In the genomic region with DNA sequence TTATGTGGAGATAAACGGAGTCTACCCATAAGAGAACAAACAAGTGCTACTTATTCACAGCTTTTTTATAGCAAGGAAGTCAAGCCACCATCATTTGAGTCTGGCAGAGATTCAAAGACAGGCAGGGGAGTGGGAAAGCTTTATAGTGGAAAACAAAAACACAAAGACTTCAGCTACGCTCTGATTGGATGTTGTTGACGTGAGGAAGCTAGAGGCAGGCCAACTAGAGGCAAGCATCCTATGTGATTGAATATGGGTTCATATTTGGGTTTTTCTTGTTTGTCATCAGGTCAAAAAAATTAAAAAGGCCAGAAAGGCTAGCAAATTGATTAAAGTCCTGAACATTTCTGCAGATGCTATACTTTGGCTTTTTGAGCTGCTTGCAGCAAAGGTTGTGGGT, we compare ENCODE assay signal across 10 cellular contexts. TPM values are rescaled to one million over a fixed set of nuclear protein-coding genes. Genes with fewer than 3 reads are reported as not detected.
DNase-seq lines count a peak whose midpoint lies in the region; ATAC-seq and TF ChIP-seq lines count a peak whose summit lies in the region.
"Had no signal": no experiment of that assay in that cellular context is flagged by ENCODE, and none has a peak within 500 bp of the region (broad histone marks: within the 10 kb centered on the region; RNA-seq: fewer than 3 reads in every experiment).

No MANE protein-coding gene starts in this region.

- POLR2A ChIA-PET in activated CD4-positive, alpha-beta T cell treated with anti-CD3 and anti-CD28 coated beads, Interleukin-2, amount 10 ng/mL, durations not matched to agents 7 days and 5 days (lab: Charles Lee): no interaction called here

- no peak for ATAC-seq in stimulated activated memory B cell treated with anti-CD40 and anti-IgM and Interleukin-4, amounts not matched to agents 10 μg/mL and 1 μg/mL and 100 μg/mL, for 72 hours
- no peak for ATAC-seq in HG02884 (IDR thresholded peaks at IDR 0.05; ENCODE audit: unreplicated experiment)

- H3K27me3 Mint-ChIP-seq in activated CD4-positive, alpha-beta T cell treated with anti-CD3 and anti-CD28 coated beads, Interleukin-2, amount 10 ng/mL, durations not matched to agents 7 days and 5 days: peaks cover 19% of the 10 kb centered on the region
- H3K27me3 Mint-ChIP-seq in stimulated activated memory B cell treated with anti-CD40 and anti-IgM and Interleukin-4, amounts not matched to agents 10 μg/mL and 1 μg/mL and 100 μg/mL, for 72 hours: no peaks in the 10 kb centered on the region

- H3K4me3 ChIP-seq in fibroblast of villous mesenchyme (ENCODE audit: low read depth, low read length): peak overlapping the region; percentile 76

- peaks cover 10% of the 10 kb centered on the region for H3K4me1 Mint-ChIP-seq in activated CD4-positive, alpha-beta T cell treated with anti-CD3 and anti-CD28 coated beads, Interleukin-2, amount 10 ng/mL, durations not matched to agents 7 days and 5 days
- peaks cover 14% of the 10 kb centered on the region for H3K4me1 Mint-ChIP-seq in stimulated activated memory B cell treated with anti-CD40 and anti-IgM and Interleukin-4, amounts not matched to agents 10 μg/mL and 1 μg/mL and 100 μg/mL, for 72 hours

- CTCF ChIA-PET in activated CD4-positive, alpha-beta T cell treated with anti-CD3 and anti-CD28 coated beads, Interleukin-2, amount 10 ng/mL, durations not matched to agents 7 days and 5 days (lab: Charles Lee): no interaction called here

- H3K27ac Mint-ChIP-seq in activated CD4-positive, alpha-beta T cell treated with anti-CD3 and anti-CD28 coated beads, Interleukin-2, amount 10 ng/mL, durations not matched to agents 7 days and 5 days: no peak overlapping the region
- no peak overlapping the region for H3K27ac Mint-ChIP-seq in stimulated activated memory B cell treated with anti-CD40 and anti-IgM and Interleukin-4, amounts not matched to agents 10 μg/mL and 1 μg/mL and 100 μg/mL, for 72 hours
- H3K27ac Mint-ChIP-seq: stimulated activated naive B cell treated with anti-CD40 and anti-IgM and Interleukin-4, amounts not matched to agents 10 μg/mL and 1 μg/mL and 100 μg/mL, for 72 hours had no signal

- no peak for TF ChIP-seq CTCF in fibroblast of villous mesenchyme (IDR thresholded peaks at IDR 0.05; ENCODE audit: insufficient read depth, low read depth, low read length)

- no peaks in the 10 kb centered on the region for H3K36me3 Mint-ChIP-seq in activated CD4-positive, alpha-beta T cell treated with anti-CD3 and anti-CD28 coated beads, Interleukin-2, amount 10 ng/mL, durations not matched to agents 7 days and 5 days (ENCODE audit: low read depth)
- no peaks in the 10 kb centered on the region for H3K36me3 Mint-ChIP-seq in stimulated activated memory B cell treated with anti-CD40 and anti-IgM and Interleukin-4, amounts not matched to agents 10 μg/mL and 1 μg/mL and 100 μg/mL, for 72 hours

- no peak for DNase-seq in activated CD4-positive, alpha-beta T cell treated with anti-CD3 and anti-CD28 coated beads, Interleukin-2, amount 10 ng/mL, durations not matched to agents 7 days and 5 days
- DNase-seq in activated CD4-positive, alpha-beta T cell treated with anti-CD3 and anti-CD28 coated beads for 48 hours: no peak
- DNase-seq in NCI-H748 treated with DMSO at 0.1 percent for 48 hours (lab: John Stamatoyannopoulos, UW) (peak; percentile 32), fibroblast of villous mesenchyme (ENCODE audit: low read depth) (peak; percentile 22), GF-D8 (lab: John Stamatoyannopoulos, UW) (no peak)
- DNase-seq in activated CD4-positive, CD25-positive, alpha-beta regulatory T cell treated with anti-CD3 and anti-CD28 coated beads, Interleukin-2, amount 50 U/mL, for 72 hours: no peak
- DNase-seq: stimulated activated naive B cell treated with anti-CD40 and anti-IgM and Interleukin-4, amounts not matched to agents 10 μg/mL and 1 μg/mL and 100 μg/mL, for 72 hours had no signal

- H3K9me3 Mint-ChIP-seq in activated CD4-positive, alpha-beta T cell treated with anti-CD3 and anti-CD28 coated beads, Interleukin-2, amount 10 ng/mL, durations not matched to agents 7 days and 5 days: no peaks in the 10 kb centered on the region
- H3K9me3 Mint-ChIP-seq in stimulated activated memory B cell treated with anti-CD40 and anti-IgM and Interleukin-4, amounts not matched to agents 10 μg/mL and 1 μg/mL and 100 μg/mL, for 72 hours: no peaks in the 10 kb centered on the region
- H3K9me3 Mint-ChIP-seq: dendritic cell treated with granulocyte-macrophage colony-stimulating factor and Interleukin-4, amounts not matched to agents 40 ng/mL and 50 ng/mL, for 4 days; stimulated activated naive B cell treated with anti-CD40 and anti-IgM and Interleukin-4, amounts not matched to agents 10 μg/mL and 1 μg/mL and 100 μg/mL, for 72 hours had no signal

- H3K4me3 Mint-ChIP-seq in activated CD4-positive, alpha-beta T cell treated with anti-CD3 and anti-CD28 coated beads, Interleukin-2, amount 10 ng/mL, durations not matched to agents 7 days and 5 days: peak overlapping the region; percentile 16
- peak overlapping the region; percentile 35 for H3K4me3 Mint-ChIP-seq in stimulated activated memory B cell treated with anti-CD40 and anti-IgM and Interleukin-4, amounts not matched to agents 10 μg/mL and 1 μg/mL and 100 μg/mL, for 72 hours

RNA-seq across cellular contexts. Expression of a gene that starts 0.7 kb away (rescaled TPM):
- 1 to 10 TPM; 4.9 to 5.1 TPM for total RNA-seq in activated CD4-positive, alpha-beta T cell treated with anti-CD3 and anti-CD28 coated beads, Interleukin-2, amount 10 ng/mL, durations not matched to agents 7 days and 5 days
- total RNA-seq in fibroblast of villous mesenchyme: 41.6 and 45.3 TPM in 2 replicates

RNA-seq across cellular contexts. Expression of a gene that starts 23.2 kb away (rescaled TPM):
- total RNA-seq in activated CD4-positive, alpha-beta T cell treated with anti-CD3 and anti-CD28 coated beads, Interleukin-2, amount 10 ng/mL, durations not matched to agents 7 days and 5 days: 1 to 10 TPM; 2.1 to 4.0 TPM
- total RNA-seq in fibroblast of villous mesenchyme: 10.6 and 19.4 TPM in 2 replicates

RNA-seq across cellular contexts. Expression of a gene that starts 44.2 kb away (rescaled TPM):
- total RNA-seq in activated CD4-positive, alpha-beta T cell treated with anti-CD3 and anti-CD28 coated beads, Interleukin-2, amount 10 ng/mL, durations not matched to agents 7 days and 5 days: 1 to 10 TPM; 5.7 to 6.2 TPM
- 30.9 and 44.5 TPM in 2 replicates for total RNA-seq in fibroblast of villous mesenchyme

Comparison
In these comparisons a context has a peak if more than half of its experiments do, and no peak if none do; other contexts are left out.
1. DNase-seq: peak in NCI-H748 treated with DMSO at 0.1 percent for 48 hours (single experiment) and fibroblast of villous mesenchyme (single experiment); none in activated CD4-positive, alpha-beta T cell treated with anti-CD3 and anti-CD28 coated beads, Interleukin-2, amount 10 ng/mL, durations not matched to agents 7 days and 5 days (single experiment), activated CD4-positive, alpha-beta T cell treated with anti-CD3 and anti-CD28 coated beads for 48 hours (single experiment), GF-D8 (single experiment) and activated CD4-positive, CD25-positive, alpha-beta regulatory T cell treated with anti-CD3 and anti-CD28 coated beads, Interleukin-2, amount 50 U/mL, for 72 hours (single experiment).